In the genomic region with DNA sequence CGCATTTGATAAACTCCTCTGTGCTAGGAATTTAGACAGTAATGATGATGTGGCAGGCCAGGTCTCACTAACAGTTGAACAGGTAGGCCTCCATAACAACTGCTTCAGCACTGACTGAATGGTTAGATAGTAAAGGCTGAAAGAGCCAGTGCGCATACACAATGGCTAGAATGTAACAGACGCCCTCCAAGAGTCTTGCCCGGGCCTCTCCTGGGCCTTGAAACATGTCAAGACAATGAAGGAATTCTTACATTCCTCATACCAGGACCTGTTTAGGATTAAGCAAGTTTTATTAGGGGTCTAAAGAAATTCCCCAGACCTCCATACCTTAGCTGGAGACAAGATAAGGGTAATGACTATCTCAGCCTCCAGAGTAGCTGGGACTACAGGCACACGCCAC, we compare ENCODE assay signal across 15 cellular contexts.
"Had no signal": no experiment of that assay in that cellular context is flagged by ENCODE, and none has a peak within 500 bp of the region (broad histone marks: within the 10 kb centered on the region; RNA-seq: fewer than 3 reads in every experiment).

No MANE protein-coding gene starts in this region.

- DNase-seq: activated CD4-positive, alpha-beta T cell treated with anti-CD3 and anti-CD28 coated beads, Interleukin-2, amount 50 U/mL, for 1 hour; activated gamma-delta T cell; activated naive CD8-positive, alpha-beta T cell treated with anti-CD3 and anti-CD28 coated beads, Interleukin-2, amount 10 ng/mL, durations not matched to agents 7 days and 5 days; activated T-cell treated with anti-CD3 and anti-CD28 coated beads, Interleukin-2, amount 50 U/mL, for 4 hours; anterior cingulate cortex; dermis blood vessel endothelial cell; heart left ventricle; kidney; left ventricle myocardium superior; retina; stimulated activated CD4-positive, alpha-beta T cell treated with anti-CD3 and anti-CD28 coated beads, Interleukin-4, amount 100 ng/mL, for 4 hours; thyroid gland; uterus had no signal

- H3K27me3 ChIP-seq: heart left ventricle, thyroid gland, uterus had no signal

- H3K9me3 Mint-ChIP-seq: activated naive CD8-positive, alpha-beta T cell treated with anti-CD3 and anti-CD28 coated beads, Interleukin-2, amount 10 ng/mL, durations not matched to agents 7 days and 5 days; activated T-cell treated with anti-CD3 and anti-CD28 coated beads, Interleukin-2, amount 50 U/mL, for 4 hours had no signal

- H3K36me3 Mint-ChIP-seq: activated naive CD8-positive, alpha-beta T cell treated with anti-CD3 and anti-CD28 coated beads, Interleukin-2, amount 10 ng/mL, durations not matched to agents 7 days and 5 days had no signal

- FAIRE-seq: endometrium, frontal cortex, kidney had no signal

- H3K9me3 ChIP-seq: heart left ventricle, thyroid gland, uterus had no signal

- H3K4me3 Mint-ChIP-seq: activated naive CD8-positive, alpha-beta T cell treated with anti-CD3 and anti-CD28 coated beads, Interleukin-2, amount 10 ng/mL, durations not matched to agents 7 days and 5 days; activated T-cell treated with anti-CD3 and anti-CD28 coated beads, Interleukin-2, amount 50 U/mL, for 4 hours had no signal

- H3K4me1 ChIP-seq: thyroid gland, uterus had no signal

- H3K27ac ChIP-seq: thyroid gland, uterus had no signal

- H3K36me3 ChIP-seq: heart left ventricle, thyroid gland, uterus had no signal

- H3K4me3 ChIP-seq: heart left ventricle, thyroid gland, uterus had no signal

- ATAC-seq: left ventricle myocardium superior had no signal
